Comparison of ENCODE assay signal across 14 cellular contexts in genomic region chr7:16929146-16929762, GRCh38. TPM values are rescaled to one million over a fixed set of nuclear protein-coding genes. Genes with fewer than 3 reads are reported as not detected.
A peak's percentile ranks its signal among the peaks of the same experiment; 100 is the strongest.
DNase-seq lines count a peak whose midpoint lies in the region; ATAC-seq and TF ChIP-seq lines count a peak whose summit lies in the region.
"Had no signal": no experiment of that assay in that cellular context is flagged by ENCODE, and none has a peak within 500 bp of the region (broad histone marks: within the 10 kb centered on the region; RNA-seq: fewer than 3 reads in every experiment).

No MANE protein-coding gene starts in this region.

- no peaks in the 10 kb centered on the region for H3K4me1 ChIP-seq in testis
- H3K4me1 ChIP-seq: ascending aorta had no signal

- CTCF ChIA-PET in MCF 10A (lab: Yijun Ruan, JAX): interaction anchor here (0.6 to 2.0 kb wide), 5 partner anchors 9 to 709 kb away, joined by 3 to 12 read pairs (median 3); no protein-coding TSS in a partner anchor

- peaks cover 13% of the 10 kb centered on the region for H3K4me1 Mint-ChIP-seq in MCF 10A (ENCODE audit: insufficient read depth, unreplicated experiment)
- peaks cover 61% of the 10 kb centered on the region for H3K4me1 Mint-ChIP-seq in T-helper 2 cell treated with Interferon-gamma antibody and Interleukin-4, amounts not matched to agents 5 μg/mL and 100 μg/mL, for 36 hours (ENCODE audit: low read depth)
- H3K4me1 Mint-ChIP-seq: GM23338 had no signal

- no peak overlapping the region for H3K4me3 Mint-ChIP-seq in MCF 10A (ENCODE audit: unreplicated experiment)
- H3K4me3 Mint-ChIP-seq in T-helper 2 cell treated with Interferon-gamma antibody and Interleukin-4, amounts not matched to agents 5 μg/mL and 100 μg/mL, for 36 hours: no peak overlapping the region
- H3K4me3 Mint-ChIP-seq: GM23338, natural killer cell had no signal

- H3K27ac Mint-ChIP-seq in MCF 10A (ENCODE audit: low read depth, unreplicated experiment): no peak overlapping the region
- H3K27ac Mint-ChIP-seq in T-helper 2 cell treated with Interferon-gamma antibody and Interleukin-4, amounts not matched to agents 5 μg/mL and 100 μg/mL, for 36 hours: no peak overlapping the region
- H3K27ac Mint-ChIP-seq: GM23338, natural killer cell had no signal

- POLR2A ChIA-PET in MCF 10A (lab: Yijun Ruan, JAX): interaction anchor here (1.6 kb wide), 1 partner anchor 10 kb away, joined by 4 read pairs; no protein-coding TSS in a partner anchor

- H3K9me3 ChIP-seq in testis: no peaks in the 10 kb centered on the region
- H3K9me3 ChIP-seq: ascending aorta had no signal

- DNase-seq in Ammon's horn (ENCODE audit: low spot score) (peak; percentile 31), NOMO-1 treated with DMSO at 0.1 percent for 48 hours (lab: John Stamatoyannopoulos, UW; ENCODE audit: unreplicated experiment) (peak; percentile 97), MCF 10A (ENCODE audit: unreplicated experiment) (no peak), testis (no peak), dedifferentiated amniotic fluid mesenchymal stem cell (ENCODE audit: extremely low spot score) (no peak)
- DNase-seq in T-helper 2 cell treated with Interferon-gamma antibody and Interleukin-4, amounts not matched to agents 5 μg/mL and 100 μg/mL, for 36 hours (ENCODE audit: low spot score): no peak
- DNase-seq: ACHN, natural killer cell, NCI-H2171 had no signal

- no peak overlapping the region for H3K4me3 ChIP-seq in testis
- H3K4me3 ChIP-seq: ascending aorta, GM23338 had no signal

- no peaks in the 10 kb centered on the region for H3K27me3 Mint-ChIP-seq in MCF 10A (ENCODE audit: insufficient read depth, unreplicated experiment)
- no peaks in the 10 kb centered on the region for H3K27me3 Mint-ChIP-seq in T-helper 2 cell treated with Interferon-gamma antibody and Interleukin-4, amounts not matched to agents 5 μg/mL and 100 μg/mL, for 36 hours (ENCODE audit: low read depth)

- TF ChIP-seq CTCF in MCF 10A (IDR thresholded peaks at IDR 0.05; ENCODE audit: unreplicated experiment): no peak
- TF ChIP-seq CTCF in testis (IDR thresholded peaks at IDR 0.05): no peak

- intact Hi-C loops in MCF 10A (cut with micrococcal nuclease) (loop anchor here (10.0 kb wide), 1 partner anchor 606 kb away; no protein-coding TSS in a partner anchor), testis (cut with DNase I; ENCODE audit: low total_unique reads) (no loop called here)

- no peak overlapping the region for H3K27ac ChIP-seq in testis
- H3K27ac ChIP-seq: ascending aorta, VCaP had no signal

- no peaks in the 10 kb centered on the region for H3K9me3 Mint-ChIP-seq in MCF 10A (ENCODE audit: unreplicated experiment)
- peaks cover 8% of the 10 kb centered on the region for H3K9me3 Mint-ChIP-seq in T-helper 2 cell treated with Interferon-gamma antibody and Interleukin-4, amounts not matched to agents 5 μg/mL and 100 μg/mL, for 36 hours
- H3K9me3 Mint-ChIP-seq: natural killer cell had no signal

- no TSS peak for BruUV-seq in MCF 10A (replicated peaks; lab: Mats Ljungman, UMichigan)

- 73 to 89% methylated on average over 1 of the region's 1 CpG for WGBS in testis, 2 donors

- ATAC-seq in GM19395 (IDR thresholded peaks at IDR 0.05; ENCODE audit: unreplicated experiment): peak; percentile 85
- peak; percentile 71 for ATAC-seq in HG03039 (IDR thresholded peaks at IDR 0.05; ENCODE audit: unreplicated experiment)
- ATAC-seq: GM23338 had no signal

- TF ChIP-seq POLR2A in testis (IDR thresholded peaks at IDR 0.05): no peak

- H3K27me3 ChIP-seq in testis: no peaks in the 10 kb centered on the region
- H3K27me3 ChIP-seq: ascending aorta had no signal

- H3K36me3 Mint-ChIP-seq in MCF 10A (ENCODE audit: insufficient read depth, unreplicated experiment): no peaks in the 10 kb centered on the region
- H3K36me3 Mint-ChIP-seq in T-helper 2 cell treated with Interferon-gamma antibody and Interleukin-4, amounts not matched to agents 5 μg/mL and 100 μg/mL, for 36 hours (ENCODE audit: low read depth): peaks cover 4% of the 10 kb centered on the region
- H3K36me3 Mint-ChIP-seq: natural killer cell had no signal

- H3K36me3 ChIP-seq in testis (ENCODE audit: low read depth, missing control alignments): no peaks in the 10 kb centered on the region
- H3K36me3 ChIP-seq: ascending aorta had no signal

RNA-seq across cellular contexts. Expression of gene AGR3, which starts 47.5 kb away (rescaled TPM):
- total RNA-seq in MCF 10A (2022) (not detected in 2 replicates), testis (not detected)
- polyA plus RNA-seq in testis (ENCODE audit: insufficient read depth, low read depth, low replicate concordance): 2.0 TPM
- total RNA-seq: ascending aorta, GM23338, natural killer cell had no signal
- polyA plus RNA-seq: GM23338 had no signal

Comparison
In these comparisons a context has a peak if more than half of its experiments do, and no peak if none do; other contexts are left out.
1. DNase-seq: peak in Ammon's horn (single experiment) and NOMO-1 treated with DMSO at 0.1 percent for 48 hours (single experiment); none in MCF 10A (single experiment), T-helper 2 cell treated with Interferon-gamma antibody and Interleukin-4, amounts not matched to agents 5 μg/mL and 100 μg/mL, for 36 hours (single experiment), testis (single experiment) and dedifferentiated amniotic fluid mesenchymal stem cell (single experiment).